Comparison of ENCODE assay signal across 8 cellular contexts in genomic region chr2:73984203-73984921, GRCh38. TPM values are rescaled to one million over a fixed set of nuclear protein-coding genes. Genes with fewer than 3 reads are reported as not detected.
DNase-seq lines count a peak whose midpoint lies in the region; ATAC-seq and TF ChIP-seq lines count a peak whose summit lies in the region.

Gene TET3, plus strand, starts transcription at chr2:73984910. Its CDS starts 1,494 bp downstream, at chr2:73986404.

- WGBS in thymus: 1% methylated on average over 85 of the region's 85 CpGs

- H3K27ac Mint-ChIP-seq in effector memory CD8-positive, alpha-beta T cell: peak within 1 kb of the TSS; percentile 89 to 91

- peak within 1 kb of the TSS; percentile 85 for H3K27ac ChIP-seq in thymus (ENCODE audit: low read depth)

- peaks cover 8% of the 10 kb centered on the region for H3K27me3 ChIP-seq in thymus (ENCODE audit: control insufficient read depth, insufficient read depth)

- peaks cover 0 to 12% of the 10 kb centered on the region in 2 donors for H3K27me3 Mint-ChIP-seq in effector memory CD8-positive, alpha-beta T cell

- no peak for DNase-seq in AG09309 (ENCODE audit: low read depth)
- DNase-seq in activated CD4-positive, CD25-positive, alpha-beta regulatory T cell treated with anti-CD3 and anti-CD28 coated beads, Interleukin-2, amount 50 U/mL, for 72 hours: peak; percentile 46
- DNase-seq in effector memory CD8-positive, alpha-beta T cell: peak in 2 of 3 experiments; percentile 67 to 71
- peak; percentile 67 to 82 (median 80) for DNase-seq in mucosa of descending colon
- no peak for DNase-seq in GF-D8 (lab: John Stamatoyannopoulos, UW)

- H3K9me3 ChIP-seq in mucosa of descending colon (no peaks in the 10 kb centered on the region), thymus (ENCODE audit: control insufficient read depth) (no peaks in the 10 kb centered on the region)

- no peaks in the 10 kb centered on the region for H3K9me3 Mint-ChIP-seq in effector memory CD8-positive, alpha-beta T cell

- H3K4me1 Mint-ChIP-seq in effector memory CD8-positive, alpha-beta T cell (ENCODE audit: low read depth in 2 of 2): peaks cover 52 to 61% of the 10 kb centered on the region in 2 donors

- ATAC-seq in GM18868 (IDR thresholded peaks at IDR 0.05; ENCODE audit: unreplicated experiment): peak; percentile 38
- peak; percentile 48 for ATAC-seq in HG03432 (IDR thresholded peaks at IDR 0.05; ENCODE audit: unreplicated experiment)
- peak; percentile 74 for ATAC-seq in effector memory CD8-positive, alpha-beta T cell (replicated peaks)
- peak; percentile 46 for ATAC-seq in mucosa of descending colon

- H3K4me3 ChIP-seq in AG09309 (ENCODE audit: control insufficient read depth, low read depth, low read length): peak within 1 kb of the TSS; percentile 66
- H3K4me3 ChIP-seq in mucosa of descending colon: peak within 1 kb of the TSS; percentile 56
- H3K4me3 ChIP-seq in thymus (ENCODE audit: low read length): peak within 1 kb of the TSS; percentile 79

- intact Hi-C loops in mucosa of descending colon (cut with DNase I, micrococcal nuclease): loop anchor here in 1 of 2 donors (5.0 kb wide), 1 partner anchor 57 kb away; the partner anchor contains the start of gene DGUOK

- TF ChIP-seq CTCF in AG09309 (IDR thresholded peaks at IDR 0.05; ENCODE audit: control insufficient read depth, insufficient read depth, low read depth, low read length, missing control alignments): no peak
- no peak for TF ChIP-seq CTCF in mucosa of descending colon (IDR thresholded peaks at IDR 0.05)

- H3K36me3 ChIP-seq in mucosa of descending colon (ENCODE audit: low read depth) (no peaks in the 10 kb centered on the region), thymus (ENCODE audit: control insufficient read depth, insufficient read depth) (no peaks in the 10 kb centered on the region)

- peaks cover 56% of the 10 kb centered on the region for H3K4me1 ChIP-seq in mucosa of descending colon (ENCODE audit: low read depth)
- peaks cover 40% of the 10 kb centered on the region for H3K4me1 ChIP-seq in thymus (ENCODE audit: control insufficient read depth, insufficient read depth, low read length)

- peak within 1 kb of the TSS; percentile 88 to 91 for H3K4me3 Mint-ChIP-seq in effector memory CD8-positive, alpha-beta T cell

- peaks cover 27% of the 10 kb centered on the region for H3K36me3 Mint-ChIP-seq in effector memory CD8-positive, alpha-beta T cell (ENCODE audit: insufficient read depth)

RNA-seq across cellular contexts. Expression of gene TET3, which starts in this region (rescaled TPM):
- 10 to 100 TPM; 16.6 to 28.7 (median 21.9) TPM for total RNA-seq in mucosa of descending colon
- 4.2 TPM for polyA plus RNA-seq in thymus

Comparison
In these comparisons a context has a peak if more than half of its experiments do, and no peak if none do; other contexts are left out.
1. DNase-seq: peak in activated CD4-positive, CD25-positive, alpha-beta regulatory T cell treated with anti-CD3 and anti-CD28 coated beads, Interleukin-2, amount 50 U/mL, for 72 hours (single experiment), effector memory CD8-positive, alpha-beta T cell (2 of 3) and mucosa of descending colon (3 of 3); none in AG09309 (single experiment) and GF-D8 (single experiment).
2. Peak in every context shown above with its lines, with median percentiles within 50 percentile points of each other: H3K4me3 ChIP-seq and ATAC-seq.